10 cellular contexts compared by ENCODE assay signal in the genomic region with DNA sequence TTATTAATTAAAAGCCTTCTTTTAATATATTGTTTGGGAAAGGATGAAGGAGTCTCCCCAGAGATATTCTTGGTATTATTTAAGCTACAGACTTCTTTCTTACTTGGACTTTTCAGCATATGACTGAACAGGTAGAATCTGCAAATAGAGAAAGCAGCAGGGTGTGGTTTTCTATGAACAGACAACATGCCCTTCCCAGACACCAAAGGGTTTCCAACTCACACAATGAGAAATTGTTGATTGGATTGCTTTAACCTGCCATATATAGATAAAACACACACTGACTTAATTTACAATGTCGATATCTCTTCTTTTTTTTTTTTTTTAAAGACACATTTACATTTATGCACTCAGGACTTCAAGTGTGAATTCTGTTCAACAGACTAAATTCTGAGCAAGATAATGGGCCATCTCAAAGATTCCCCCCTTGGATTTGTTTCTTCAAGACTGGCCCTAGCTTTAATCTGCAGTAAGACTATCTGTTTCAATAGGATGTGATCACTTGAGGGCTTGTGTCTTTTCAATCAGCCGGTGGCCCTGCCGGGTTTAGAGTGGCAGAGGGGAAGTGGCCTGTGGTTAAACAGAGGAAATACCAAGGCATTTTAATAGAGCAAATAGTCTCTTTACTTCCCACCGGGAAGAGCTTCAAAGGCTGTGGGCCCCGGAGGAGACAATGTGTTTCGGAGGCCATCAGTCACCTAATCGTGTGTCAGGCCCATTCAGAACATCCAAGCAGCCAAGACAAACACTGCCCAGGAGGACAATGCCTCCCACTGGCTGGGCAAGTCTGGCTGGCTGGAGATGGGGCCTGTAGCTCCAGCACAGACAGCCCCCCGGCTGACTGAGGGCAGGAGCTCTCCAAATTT. TPM values are rescaled to one million over a fixed set of nuclear protein-coding genes. Genes with fewer than 3 reads are reported as not detected.
DNase-seq lines count a peak whose midpoint lies in the region; ATAC-seq and TF ChIP-seq lines count a peak whose summit lies in the region.
"Had no signal": no experiment of that assay in that cellular context is flagged by ENCODE, and none has a peak within 500 bp of the region (broad histone marks: within the 10 kb centered on the region; RNA-seq: fewer than 3 reads in every experiment).

No MANE protein-coding gene starts in this region.

- no peak for TF ChIP-seq EP300 in SK-N-SH (IDR thresholded peaks at IDR 0.05; ENCODE audit: borderline replicate concordance in 1 of 2, low read depth in 1 of 2, low read length in 1 of 2)

- H3K4me3 Mint-ChIP-seq in stimulated activated naive CD8-positive, alpha-beta T cell treated with anti-CD3 and anti-CD28 coated beads, Interleukin-15, amount 100 ng/mL, for 72 hours, result no peak overlapping the region
- no peak overlapping the region for H3K4me3 Mint-ChIP-seq in activated CD4-positive, alpha-beta T cell treated with anti-CD3 and anti-CD28 coated beads for 36 hours
- H3K4me3 Mint-ChIP-seq: activated naive CD4-positive, alpha-beta T cell treated with anti-CD3 and anti-CD28 coated beads, Interleukin-2, amount 50 U/mL, for 24 hours had no signal

- peak; percentile 80 for ATAC-seq in stimulated activated naive CD8-positive, alpha-beta T cell treated with anti-CD3 and anti-CD28 coated beads, Interleukin-15, amount 100 ng/mL, for 72 hours
- no peak for ATAC-seq in stimulated activated naive CD8-positive, alpha-beta T cell treated with anti-CD3 and anti-CD28 coated beads, Interleukin-15, Interleukin-2, amounts not matched to agents 100 U/mL and 50 U/mL, for 24 hours
- ATAC-seq in HG03175 (IDR thresholded peaks at IDR 0.05; ENCODE audit: unreplicated experiment) (no peak), GM18861 (IDR thresholded peaks at IDR 0.05; ENCODE audit: unreplicated experiment) (no peak)
- no peak for ATAC-seq in activated CD4-positive, alpha-beta T cell treated with anti-CD3 and anti-CD28 coated beads for 36 hours

- peaks cover 7 to 88% of the 10 kb centered on the region in 2 experiments; a peak in 2 of 4 replicates for H3K4me1 ChIP-seq in SK-N-SH (ENCODE audit: control insufficient read depth in 1 of 2, insufficient read depth in 2 of 2, low read depth in 1 of 2, low read length in 1 of 2)

- no peaks in the 10 kb centered on the region for H3K27me3 ChIP-seq in SK-N-SH (ENCODE audit: insufficient read depth)

- H3K4me2 ChIP-seq in SK-N-SH, result no peak overlapping the region

- POLR2A ChIA-PET in SK-N-SH (lab: Yijun Ruan, JAX), result interaction anchor here (1.4 to 2.9 kb wide), 2 partner anchors 12 to 31 kb away, joined by 5 to 31 read pairs; no protein-coding TSS in a partner anchor
- POLR2A ChIA-PET in activated CD4-positive, alpha-beta T cell treated with anti-CD3 and anti-CD28 coated beads for 36 hours (lab: Charles Lee), result interaction anchor here (0.5 kb wide), 1 partner anchor 162 kb away, joined by 3 read pairs; no protein-coding TSS in a partner anchor

- no peaks in the 10 kb centered on the region for H3F3A ChIP-seq in SK-N-SH (replicated peaks; ENCODE audit: insufficient read depth)

- H3K9ac ChIP-seq in SK-N-SH, result no peak overlapping the region

- TF ChIP-seq RAD21 in SK-N-SH (IDR thresholded peaks at IDR 0.05; ENCODE audit: low read length), result no peak

- no peaks in the 10 kb centered on the region for H3K36me3 Mint-ChIP-seq in activated CD4-positive, alpha-beta T cell treated with anti-CD3 and anti-CD28 coated beads for 36 hours (ENCODE audit: low read depth)

- 43% methylated on average over 7 of the region's 8 CpGs for WGBS in SK-N-SH (ENCODE audit: low lambda C conversion rate)

- no peak overlapping the region for H3K27ac Mint-ChIP-seq in stimulated activated naive CD8-positive, alpha-beta T cell treated with anti-CD3 and anti-CD28 coated beads, Interleukin-15, amount 100 ng/mL, for 72 hours
- no peak overlapping the region for H3K27ac Mint-ChIP-seq in activated CD4-positive, alpha-beta T cell treated with anti-CD3 and anti-CD28 coated beads for 36 hours
- H3K27ac Mint-ChIP-seq: activated naive CD4-positive, alpha-beta T cell treated with anti-CD3 and anti-CD28 coated beads, Interleukin-2, amount 50 U/mL, for 24 hours had no signal

- CTCF ChIA-PET in SK-N-SH (lab: Yijun Ruan, JAX), result interaction anchor here (0.6 to 6.0 kb wide), 10 partner anchors 11 to 67 kb away, joined by 3 to 49 read pairs (median 4); no protein-coding TSS in a partner anchor
- CTCF ChIA-PET in activated CD4-positive, alpha-beta T cell treated with anti-CD3 and anti-CD28 coated beads for 36 hours (lab: Charles Lee), result interaction anchor here (0.7 to 3.0 kb wide), 3 partner anchors 10 to 19 kb away, joined by 3 to 18 read pairs (median 3); no protein-coding TSS in a partner anchor

- H3K79me2 ChIP-seq in SK-N-SH (ENCODE audit: insufficient read depth), result no peaks in the 10 kb centered on the region

- no peak overlapping the region for H3K4me3 ChIP-seq in SK-N-SH (ENCODE audit: low read depth in 2 of 2, low read length in 1 of 2)

- no peak overlapping the region for H2AFZ ChIP-seq in SK-N-SH (ENCODE audit: low read depth)

- no peaks in the 10 kb centered on the region for H3K36me3 ChIP-seq in SK-N-SH (replicated peaks in 1 of 2; ENCODE audit: control insufficient read depth in 1 of 2, insufficient read depth in 2 of 2, low read length in 1 of 2)

- peak overlapping the region in 1 of 2 experiments; percentile 78; a peak in 2 of 4 replicates for H3K27ac ChIP-seq in SK-N-SH (ENCODE audit: low read depth in 2 of 2, low read length in 1 of 2)

- peak in 1 of 2 donors; percentile 25 for DNase-seq in stimulated activated naive CD8-positive, alpha-beta T cell treated with anti-CD3 and anti-CD28 coated beads, Interleukin-15, amount 100 ng/mL, for 72 hours
- DNase-seq in stimulated activated naive CD8-positive, alpha-beta T cell treated with anti-CD3 and anti-CD28 coated beads, Interleukin-15, Interleukin-2, amounts not matched to agents 100 U/mL and 50 U/mL, for 24 hours, result no peak
- DNase-seq in SK-N-SH, result no peak
- peak; percentile 49 for DNase-seq in iPS-NIHi7 (ENCODE audit: extremely low spot score)
- DNase-seq in kidney glomerular epithelial cell (lab: John Stamatoyannopoulos, UW), result no peak
- DNase-seq in activated CD4-positive, alpha-beta T cell treated with anti-CD3 and anti-CD28 coated beads for 36 hours, result no peak
- DNase-seq: NCI-H1092 had no signal

- no peaks in the 10 kb centered on the region for H3K9me3 Mint-ChIP-seq in stimulated activated naive CD8-positive, alpha-beta T cell treated with anti-CD3 and anti-CD28 coated beads, Interleukin-15, amount 100 ng/mL, for 72 hours
- no peaks in the 10 kb centered on the region for H3K9me3 Mint-ChIP-seq in activated CD4-positive, alpha-beta T cell treated with anti-CD3 and anti-CD28 coated beads for 36 hours (ENCODE audit: low read depth)
- H3K9me3 Mint-ChIP-seq: activated naive CD4-positive, alpha-beta T cell treated with anti-CD3 and anti-CD28 coated beads, Interleukin-2, amount 50 U/mL, for 24 hours had no signal

- H3K9me2 ChIP-seq in SK-N-SH, result no peaks in the 10 kb centered on the region

- H4K20me1 ChIP-seq in SK-N-SH (ENCODE audit: insufficient read depth), result no peaks in the 10 kb centered on the region

- H3K9me3 ChIP-seq in SK-N-SH, result no peaks in the 10 kb centered on the region

- no peak for TF ChIP-seq CTCF in SK-N-SH (IDR thresholded peaks at IDR 0.05)

- peaks cover 14% of the 10 kb centered on the region for H3K4me1 Mint-ChIP-seq in stimulated activated naive CD8-positive, alpha-beta T cell treated with anti-CD3 and anti-CD28 coated beads, Interleukin-15, amount 100 ng/mL, for 72 hours
- H3K4me1 Mint-ChIP-seq in activated CD4-positive, alpha-beta T cell treated with anti-CD3 and anti-CD28 coated beads for 36 hours, result peaks cover 10% of the 10 kb centered on the region

- H3K27me3 Mint-ChIP-seq in stimulated activated naive CD8-positive, alpha-beta T cell treated with anti-CD3 and anti-CD28 coated beads, Interleukin-15, amount 100 ng/mL, for 72 hours, result peaks cover 86% of the 10 kb centered on the region
- peaks cover 39% of the 10 kb centered on the region for H3K27me3 Mint-ChIP-seq in activated CD4-positive, alpha-beta T cell treated with anti-CD3 and anti-CD28 coated beads for 36 hours

- intact Hi-C loops in activated CD4-positive, alpha-beta T cell treated with anti-CD3 and anti-CD28 coated beads for 36 hours (cut with DNase I, micrococcal nuclease), result loop anchor here in 1 of 2 experiments (5.0 kb wide), 1 partner anchor 57 kb away; no protein-coding TSS in a partner anchor

TF ChIP-seq in SK-N-SH, 30 proteins besides CTCF, POLR2A, EP300 and RAD21:
- TF ChIP-seq, protein P1, sequence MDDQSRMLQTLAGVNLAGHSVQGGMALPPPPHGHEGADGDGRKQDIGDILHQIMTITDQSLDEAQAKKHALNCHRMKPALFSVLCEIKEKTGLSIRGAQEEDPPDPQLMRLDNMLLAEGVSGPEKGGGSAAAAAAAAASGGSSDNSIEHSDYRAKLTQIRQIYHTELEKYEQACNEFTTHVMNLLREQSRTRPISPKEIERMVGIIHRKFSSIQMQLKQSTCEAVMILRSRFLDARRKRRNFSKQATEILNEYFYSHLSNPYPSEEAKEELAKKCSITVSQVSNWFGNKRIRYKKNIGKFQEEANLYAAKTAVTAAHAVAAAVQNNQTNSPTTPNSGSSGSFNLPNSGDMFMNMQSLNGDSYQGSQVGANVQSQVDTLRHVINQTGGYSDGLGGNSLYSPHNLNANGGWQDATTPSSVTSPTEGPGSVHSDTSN (IDR thresholded peaks at IDR 0.05), result 0 out of 2 replicates have a peak, but pooled peaks have one; percentile 7
- TF ChIP-seq YY1 (IDR thresholded peaks at IDR 0.05; ENCODE audit: low read depth) (no peak), JUND (IDR thresholded peaks at IDR 0.05) (no peak)

RNA-seq across cellular contexts. Expression of gene IL17RD, which starts 6.1 kb away (rescaled TPM):
- polyA plus RNA-seq in SK-N-SH (2012; rRNA removed), result 2.4 and 3.6 TPM in 2 replicates
- polyA plus RNA-seq in SK-N-SH (2012; cell fraction: cytosol; rRNA removed), result 3.4 and 4.5 TPM in 2 replicates
- polyA plus RNA-seq in SK-N-SH (2012; cell fraction: nucleus; rRNA removed), result 2.5 TPM in 2 replicates
- under 1 TPM; 0.05 to 0.18 TPM for total RNA-seq in activated CD4-positive, alpha-beta T cell treated with anti-CD3 and anti-CD28 coated beads for 36 hours

RNA-seq across cellular contexts. Expression of gene HESX1, which starts 40.7 kb away (rescaled TPM):
- 1.2 and 2.5 TPM in 2 replicates for polyA plus RNA-seq in SK-N-SH (2012; rRNA removed)
- polyA plus RNA-seq in SK-N-SH (2012; cell fraction: cytosol; rRNA removed), result 1.0 and 1.8 TPM in 2 replicates
- polyA plus RNA-seq in SK-N-SH (2012; cell fraction: nucleus; rRNA removed), result 5.0 and 5.2 TPM in 2 replicates
- total RNA-seq in activated CD4-positive, alpha-beta T cell treated with anti-CD3 and anti-CD28 coated beads for 36 hours, result 1 to 10 TPM in 1 of 2 experiments, under 1 TPM in 1; 0.79 to 1.1 TPM
